ENCODE assay signal across 18 cellular contexts in the genomic region with DNA sequence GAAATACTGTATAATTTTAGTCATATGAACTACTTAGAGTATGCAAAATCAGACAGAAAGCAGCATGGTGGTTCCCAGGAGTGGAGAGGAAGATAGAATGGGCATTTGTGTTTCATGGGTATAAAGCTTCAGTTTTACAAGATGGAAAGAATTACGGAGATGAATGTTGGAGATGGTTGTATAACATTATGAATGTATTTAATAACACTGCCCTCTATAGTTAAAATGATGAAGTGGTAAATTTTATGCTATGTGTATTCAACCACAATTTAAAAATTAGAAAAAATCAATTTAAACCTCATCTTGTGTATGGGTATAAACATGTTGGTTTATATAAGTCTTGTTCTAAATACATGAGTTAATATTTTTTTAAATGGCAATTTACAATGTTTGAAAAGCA.
DNase-seq lines count a peak whose midpoint lies in the region; ATAC-seq, FAIRE-seq and TF ChIP-seq lines count a peak whose summit lies in the region.
"Had no signal": no experiment of that assay in that cellular context is flagged by ENCODE, and none has a peak within 500 bp of the region (broad histone marks: within the 10 kb centered on the region; RNA-seq: fewer than 3 reads in every experiment).

No MANE protein-coding gene starts in this region.

- H3K4me3 Mint-ChIP-seq in activated CD4-positive, alpha-beta memory T cell treated with anti-CD3 and anti-CD28 coated beads, Interleukin-2, amount 10 ng/mL, durations not matched to agents 7 days and 5 days = no peak overlapping the region
- H3K4me3 Mint-ChIP-seq: effector memory CD8-positive, alpha-beta T cell; stimulated activated naive CD8-positive, alpha-beta T cell treated with anti-CD3 and anti-CD28 coated beads, Interleukin-15, Interleukin-2, amounts not matched to agents 100 ng/mL and 50 ng/mL, for 24 hours had no signal

- peaks cover 3% of the 10 kb centered on the region for H3K9me3 Mint-ChIP-seq in activated CD4-positive, alpha-beta memory T cell treated with anti-CD3 and anti-CD28 coated beads, Interleukin-2, amount 10 ng/mL, durations not matched to agents 7 days and 5 days

- H3K27me3 Mint-ChIP-seq in activated CD4-positive, alpha-beta memory T cell treated with anti-CD3 and anti-CD28 coated beads, Interleukin-2, amount 10 ng/mL, durations not matched to agents 7 days and 5 days = no peaks in the 10 kb centered on the region
- H3K27me3 Mint-ChIP-seq: effector memory CD8-positive, alpha-beta T cell; stimulated activated naive CD8-positive, alpha-beta T cell treated with anti-CD3 and anti-CD28 coated beads, Interleukin-15, Interleukin-2, amounts not matched to agents 100 ng/mL and 50 ng/mL, for 24 hours had no signal

- no peak for TF ChIP-seq POLR2A in A549 (IDR thresholded peaks at IDR 0.05; ENCODE audit: low read length)
- no peak for TF ChIP-seq POLR2A in Peyer's patch (IDR thresholded peaks at IDR 0.05)

- H3K27ac ChIP-seq in A549 (no peak overlapping the region), Peyer's patch (no peak overlapping the region), psoas muscle (no peak overlapping the region)

- no peaks in the 10 kb centered on the region for H3K4me1 Mint-ChIP-seq in activated CD4-positive, alpha-beta memory T cell treated with anti-CD3 and anti-CD28 coated beads, Interleukin-2, amount 10 ng/mL, durations not matched to agents 7 days and 5 days

- H3K9me3 ChIP-seq in A549 = no peaks in the 10 kb centered on the region
- H3K9me3 ChIP-seq in Peyer's patch = no peaks in the 10 kb centered on the region
- peaks cover 3% of the 10 kb centered on the region for H3K9me3 ChIP-seq in psoas muscle

- intact Hi-C loops in psoas muscle (cut with DNase I) = no loop called here

- 35% methylated on average over 1 of the region's 1 CpG for WGBS in A549 (ENCODE audit: missing lambda C conversion rate)
- 22 to 40% (median 34%) methylated on average over 1 of the region's 1 CpG for WGBS in psoas muscle, 3 donors

- DNase-seq in A549 (ENCODE audit: low read depth in 1 of 2, low spot score in 1 of 2) (no peak), GM10266 (ENCODE audit: extremely low spot score) (no peak), OCI-M1 (lab: John Stamatoyannopoulos, UW) (peak; percentile 59), epithelial cell of esophagus (ENCODE audit: low read depth) (peak; percentile 16), MV-4-11 (lab: John Stamatoyannopoulos, UW) (no peak), Peyer's patch (no peak), psoas muscle (no peak)
- no peak for DNase-seq in activated CD4-positive, alpha-beta memory T cell treated with anti-CD3 and anti-CD28 coated beads, Interleukin-2, amount 10 ng/mL, durations not matched to agents 7 days and 5 days
- DNase-seq: activated CD8-positive, alpha-beta memory T cell treated with anti-CD3 and anti-CD28 coated beads, Interleukin-2, amount 50 U/mL, for 48 hours; amniotic stem cell; C1 segment of cervical spinal cord; effector memory CD8-positive, alpha-beta T cell; GOT3; mesenchymal stem cell; NCI-H2107; stimulated activated CD4-positive, alpha-beta T cell treated with anti-CD3 and anti-CD28 coated beads, Interleukin-4, amount 100 ng/mL, for 1 hour had no signal

- POLR2A ChIA-PET in A549 (lab: Yijun Ruan, JAX) = no interaction called here
- POLR2A ChIA-PET in activated CD4-positive, alpha-beta memory T cell treated with anti-CD3 and anti-CD28 coated beads, Interleukin-2, amount 10 ng/mL, durations not matched to agents 7 days and 5 days (lab: Charles Lee) = no interaction called here

- no peaks in the 10 kb centered on the region for H3K4me1 ChIP-seq in A549
- H3K4me1 ChIP-seq in Peyer's patch = no peaks in the 10 kb centered on the region
- H3K4me1 ChIP-seq in psoas muscle = no peaks in the 10 kb centered on the region

- TF ChIP-seq RAD21 in A549 (conservative IDR thresholded peaks at IDR 0.05 in 1 of 2, IDR thresholded peaks at IDR 0.05 in 1 of 2) = no peak

- H3K4me3 ChIP-seq in A549 (no peak overlapping the region), epithelial cell of esophagus (ENCODE audit: low read length) (no peak overlapping the region), Peyer's patch (no peak overlapping the region), psoas muscle (no peak overlapping the region)

- ATAC-seq in A549 = no peak
- ATAC-seq in psoas muscle = no peak
- ATAC-seq: effector memory CD8-positive, alpha-beta T cell; HepG2 had no signal

- FAIRE-seq in A549 (lab: Jason Lieb, UNC) = no peak
- FAIRE-seq: HepG2 had no signal

- no peaks in the 10 kb centered on the region for H3K36me3 Mint-ChIP-seq in activated CD4-positive, alpha-beta memory T cell treated with anti-CD3 and anti-CD28 coated beads, Interleukin-2, amount 10 ng/mL, durations not matched to agents 7 days and 5 days (ENCODE audit: low read depth)

- no peak overlapping the region for H3K4me2 ChIP-seq in A549

- no peak overlapping the region for H3K27ac Mint-ChIP-seq in activated CD4-positive, alpha-beta memory T cell treated with anti-CD3 and anti-CD28 coated beads, Interleukin-2, amount 10 ng/mL, durations not matched to agents 7 days and 5 days
- H3K27ac Mint-ChIP-seq: effector memory CD8-positive, alpha-beta T cell; stimulated activated naive CD8-positive, alpha-beta T cell treated with anti-CD3 and anti-CD28 coated beads, Interleukin-15, Interleukin-2, amounts not matched to agents 100 ng/mL and 50 ng/mL, for 24 hours had no signal

- H3K27me3 ChIP-seq in Peyer's patch (no peaks in the 10 kb centered on the region), psoas muscle (ENCODE audit: insufficient read depth in 3 of 3, low read length in 2 of 3) (no peaks in the 10 kb centered on the region)

- no peaks in the 10 kb centered on the region for H3K36me3 ChIP-seq in Peyer's patch
- no peaks in the 10 kb centered on the region for H3K36me3 ChIP-seq in psoas muscle (ENCODE audit: insufficient read depth in 1 of 2, low read depth in 1 of 2)

- CTCF ChIA-PET in A549 (lab: Yijun Ruan, JAX) = no interaction called here
- CTCF ChIA-PET in activated CD4-positive, alpha-beta memory T cell treated with anti-CD3 and anti-CD28 coated beads, Interleukin-2, amount 10 ng/mL, durations not matched to agents 7 days and 5 days (lab: Charles Lee) = no interaction called here

- no peak for TF ChIP-seq EP300 in A549 (IDR thresholded peaks at IDR 0.05)

- TF ChIP-seq CTCF in A549 (IDR thresholded peaks at IDR 0.05) (peak; percentile 14; the same call in 1 of the 3 replicates), GM10266 (IDR thresholded peaks at IDR 0.05; ENCODE audit: control insufficient read depth, insufficient read depth, low read depth, missing control alignments) (peak; percentile 23), epithelial cell of esophagus (IDR thresholded peaks at IDR 0.05; ENCODE audit: insufficient read depth, low read depth, low read length, missing control alignments) (peak; percentile 23), Peyer's patch (IDR thresholded peaks at IDR 0.05) (peak in 1 of 6 experiments; percentile 21), psoas muscle (IDR thresholded peaks at IDR 0.05) (no peak)

TF ChIP-seq in A549, 52 proteins besides CTCF, POLR2A, EP300 and RAD21 (continues in another document):
- TF ChIP-seq JUN (IDR thresholded peaks at IDR 0.05) = no peak
- no peak for TF ChIP-seq NPAS2 (CRISPR knock-in tag; IDR thresholded peaks at IDR 0.05; ENCODE audit: borderline replicate concordance)
- TF ChIP-seq, protein P1, sequence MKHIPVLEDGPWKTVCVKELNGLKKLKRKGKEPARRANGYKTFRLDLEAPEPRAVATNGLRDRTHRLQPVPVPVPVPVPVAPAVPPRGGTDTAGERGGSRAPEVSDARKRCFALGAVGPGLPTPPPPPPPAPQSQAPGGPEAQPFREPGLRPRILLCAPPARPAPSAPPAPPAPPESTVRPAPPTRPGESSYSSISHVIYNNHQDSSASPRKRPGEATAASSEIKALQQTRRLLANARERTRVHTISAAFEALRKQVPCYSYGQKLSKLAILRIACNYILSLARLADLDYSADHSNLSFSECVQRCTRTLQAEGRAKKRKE (CRISPR knock-in tag; IDR thresholded peaks at IDR 0.05; ENCODE audit: low read depth) = no peak
- TF ChIP-seq CHD2 (IDR thresholded peaks at IDR 0.05; ENCODE audit: low read length, partially characterized antibody) = no peak
- no peak for TF ChIP-seq JUNB (IDR thresholded peaks at IDR 0.05)
- TF ChIP-seq RARB (CRISPR knock-in tag; IDR thresholded peaks at IDR 0.05) = no peak
- no peak for TF ChIP-seq CBX2 (IDR thresholded peaks at IDR 0.05; ENCODE audit: borderline replicate concordance, low read depth)
- no peak for TF ChIP-seq NR3C1 (IDR thresholded peaks at IDR 0.05)
- TF ChIP-seq SREBF2 (IDR thresholded peaks at IDR 0.05) = no peak
- TF ChIP-seq, protein P2, sequence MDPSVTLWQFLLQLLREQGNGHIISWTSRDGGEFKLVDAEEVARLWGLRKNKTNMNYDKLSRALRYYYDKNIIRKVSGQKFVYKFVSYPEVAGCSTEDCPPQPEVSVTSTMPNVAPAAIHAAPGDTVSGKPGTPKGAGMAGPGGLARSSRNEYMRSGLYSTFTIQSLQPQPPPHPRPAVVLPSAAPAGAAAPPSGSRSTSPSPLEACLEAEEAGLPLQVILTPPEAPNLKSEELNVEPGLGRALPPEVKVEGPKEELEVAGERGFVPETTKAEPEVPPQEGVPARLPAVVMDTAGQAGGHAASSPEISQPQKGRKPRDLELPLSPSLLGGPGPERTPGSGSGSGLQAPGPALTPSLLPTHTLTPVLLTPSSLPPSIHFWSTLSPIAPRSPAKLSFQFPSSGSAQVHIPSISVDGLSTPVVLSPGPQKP (IDR thresholded peaks at IDR 0.05; ENCODE audit: low read depth, low read length) = no peak
- TF ChIP-seq, protein P3, sequence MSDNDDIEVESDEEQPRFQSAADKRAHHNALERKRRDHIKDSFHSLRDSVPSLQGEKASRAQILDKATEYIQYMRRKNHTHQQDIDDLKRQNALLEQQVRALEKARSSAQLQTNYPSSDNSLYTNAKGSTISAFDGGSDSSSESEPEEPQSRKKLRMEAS (IDR thresholded peaks at IDR 0.05) = no peak
- TF ChIP-seq CEBPB (IDR thresholded peaks at IDR 0.05) = no peak
- no peak for TF ChIP-seq RFX5 (IDR thresholded peaks at IDR 0.05)
- TF ChIP-seq, protein P4, sequence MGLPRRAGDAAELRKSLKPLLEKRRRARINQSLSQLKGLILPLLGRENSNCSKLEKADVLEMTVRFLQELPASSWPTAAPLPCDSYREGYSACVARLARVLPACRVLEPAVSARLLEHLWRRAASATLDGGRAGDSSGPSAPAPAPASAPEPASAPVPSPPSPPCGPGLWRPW (IDR thresholded peaks at IDR 0.05) = no peak
- no peak for TF ChIP-seq MAFK (IDR thresholded peaks at IDR 0.05; ENCODE audit: partially characterized antibody)
- TF ChIP-seq NFE2L2 (conservative IDR thresholded peaks at IDR 0.05; ENCODE audit: low read length) = no peak
- no peak for TF ChIP-seq HDAC2 (IDR thresholded peaks at IDR 0.05)
- TF ChIP-seq, protein P5, sequence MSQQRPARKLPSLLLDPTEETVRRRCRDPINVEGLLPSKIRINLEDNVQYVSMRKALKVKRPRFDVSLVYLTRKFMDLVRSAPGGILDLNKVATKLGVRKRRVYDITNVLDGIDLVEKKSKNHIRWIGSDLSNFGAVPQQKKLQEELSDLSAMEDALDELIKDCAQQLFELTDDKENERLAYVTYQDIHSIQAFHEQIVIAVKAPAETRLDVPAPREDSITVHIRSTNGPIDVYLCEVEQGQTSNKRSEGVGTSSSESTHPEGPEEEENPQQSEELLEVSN (IDR thresholded peaks at IDR 0.05; ENCODE audit: borderline replicate concordance, low read depth) = no peak

Comparison
In these comparisons a context has a peak if more than half of its experiments do, and no peak if none do; other contexts are left out.
1. DNase-seq: peak in OCI-M1 (single experiment) and epithelial cell of esophagus (single experiment); none in A549 (0 of 2), GM10266 (single experiment), MV-4-11 (single experiment), activated CD4-positive, alpha-beta memory T cell treated with anti-CD3 and anti-CD28 coated beads, Interleukin-2, amount 10 ng/mL, durations not matched to agents 7 days and 5 days (single experiment), Peyer's patch (0 of 3) and psoas muscle (0 of 2).